ENCODE assay signal across 16 cellular contexts in genomic region chr1:13556224-13556764, GRCh38. TPM values are rescaled to one million over a fixed set of nuclear protein-coding genes. Genes with fewer than 3 reads are reported as not detected.
"Had no signal": no experiment of that assay in that cellular context is flagged by ENCODE, and none has a peak within 500 bp of the region (broad histone marks: within the 10 kb centered on the region; RNA-seq: fewer than 3 reads in every experiment).

No MANE protein-coding gene starts in this region.

- H3K27me3 ChIP-seq: foreskin keratinocyte, neutrophil, transverse colon had no signal

- H3K36me3 ChIP-seq: neutrophil, stomach, thoracic aorta, transverse colon had no signal

- H3K4me3 ChIP-seq: psoas muscle, stomach, thoracic aorta, transverse colon had no signal

- H3K4me1 ChIP-seq: foreskin keratinocyte, psoas muscle, stomach, transverse colon had no signal

- DNase-seq: effector memory CD4-positive, alpha-beta T cell; foreskin keratinocyte; hippocampal formation; kidney glomerular epithelial cell; naive thymus-derived CD4-positive, alpha-beta T cell; nephron progenitor cell; psoas muscle; stimulated activated CD4-positive, alpha-beta T cell treated with anti-CD3 and anti-CD28 coated beads, Interleukin-2, amount 100 ng/mL, for 24 hours; stimulated activated CD4-positive, alpha-beta T cell treated with anti-CD3 and anti-CD28 coated beads, Interleukin-4, amount 100 ng/mL, for 4 hours; stimulated activated naive CD4-positive, alpha-beta T cell; stomach; substantia nigra; transverse colon had no signal

- H3K27ac ChIP-seq: foreskin keratinocyte, neutrophil, psoas muscle, stomach, thoracic aorta, transverse colon had no signal

RNA-seq across cellular contexts. Expression of gene PDPN, which starts 27.3 kb away (rescaled TPM):
- polyA plus RNA-seq: naive thymus-derived CD4-positive, alpha-beta T cell had no signal

RNA-seq across cellular contexts. Expression of gene LRRC38, which starts 42.5 kb away (rescaled TPM):
- polyA plus RNA-seq: foreskin keratinocyte; liver; naive thymus-derived CD4-positive, alpha-beta T cell had no signal
